1 cellular context compared by ENCODE assay signal in genomic region chr19:35017507-35017906, GRCh38.
TF ChIP-seq lines count a peak whose summit lies in the region.

No MANE protein-coding gene starts in this region.

TF ChIP-seq in IMR-90, 13 proteins besides CTCF, POLR2A, EP300 and RAD21:
- TF ChIP-seq RFX5 (IDR thresholded peaks at IDR 0.05; ENCODE audit: low read depth, low read length) (no peak), FOS (IDR thresholded peaks at IDR 0.05; ENCODE audit: low read depth, low read length) (no peak), CEBPB (IDR thresholded peaks at IDR 0.05; ENCODE audit: low read depth, low read length) (no peak), ELK1 (IDR thresholded peaks at IDR 0.05; ENCODE audit: borderline replicate concordance, low read depth, low read length) (no peak), MXI1 (IDR thresholded peaks at IDR 0.05; ENCODE audit: borderline replicate concordance, low read depth, low read length) (no peak), NFE2L2 (IDR thresholded peaks at IDR 0.05; ENCODE audit: low read depth, low read length) (no peak), CHD1 (IDR thresholded peaks at IDR 0.05; ENCODE audit: low read depth, low read length) (no peak), MAZ (IDR thresholded peaks at IDR 0.05; ENCODE audit: borderline replicate concordance, low read depth, low read length) (no peak), MAFK (IDR thresholded peaks at IDR 0.05; ENCODE audit: low read depth, low read length) (no peak), BHLHE40 (IDR thresholded peaks at IDR 0.05; ENCODE audit: low read depth, low read length) (no peak), RCOR1 (IDR thresholded peaks at IDR 0.05; ENCODE audit: insufficient replicate concordance, low read length) (no peak), SMC3 (IDR thresholded peaks at IDR 0.05; ENCODE audit: low read depth, low read length) (no peak), USF2 (IDR thresholded peaks at IDR 0.05; ENCODE audit: low read depth, low read length) (no peak)
